Comparison of ENCODE assay signal across 22 cellular contexts in genomic region chr11:123185326-123185725, GRCh38. TPM values are rescaled to one million over a fixed set of nuclear protein-coding genes. Genes with fewer than 3 reads are reported as not detected.
DNase-seq lines count a peak whose midpoint lies in the region; ATAC-seq and TF ChIP-seq lines count a peak whose summit lies in the region.
"Had no signal": no experiment of that assay in that cellular context is flagged by ENCODE, and none has a peak within 500 bp of the region (broad histone marks: within the 10 kb centered on the region; RNA-seq: fewer than 3 reads in every experiment).

No MANE protein-coding gene starts in this region.

- H3K27me3 ChIP-seq in H9 (ENCODE audit: insufficient read depth, low read length) (no peaks in the 10 kb centered on the region), RWPE2 (ENCODE audit: insufficient read depth, poor library complexity, severe bottlenecking) (no peaks in the 10 kb centered on the region), iPS-15b (ENCODE audit: control insufficient read depth, insufficient read depth, low read length) (no peaks in the 10 kb centered on the region), subcutaneous abdominal adipose tissue (ENCODE audit: control insufficient read depth in 5 of 5, insufficient read depth in 4 of 5, low read length in 5 of 5) (peaks cover 0 to 6% (median 0%) of the 10 kb centered on the region in 5 donors)
- H3K27me3 ChIP-seq: tibial nerve had no signal

- no peak overlapping the region for H2BK20ac ChIP-seq in H9 (ENCODE audit: low read depth, low read length, poor library complexity, severe bottlenecking)

- no peak overlapping the region for H2AK5ac ChIP-seq in H9 (ENCODE audit: insufficient read length, low read length)

- peaks cover 23% of the 10 kb centered on the region for H3K4me1 ChIP-seq in H9 (ENCODE audit: insufficient read depth, low read length)
- H3K4me1 ChIP-seq in RWPE2 (ENCODE audit: insufficient read depth, poor library complexity, severe bottlenecking), result peaks cover 53% of the 10 kb centered on the region
- H3K4me1 ChIP-seq in iPS-15b (ENCODE audit: control insufficient read depth, insufficient read depth, low read length), result peaks cover 17% of the 10 kb centered on the region
- peaks cover 4 to 72% (median 52%) of the 10 kb centered on the region in 5 donors for H3K4me1 ChIP-seq in subcutaneous abdominal adipose tissue (ENCODE audit: control insufficient read depth in 5 of 5, insufficient read depth in 5 of 5, low read length in 5 of 5)

- H3K27ac Mint-ChIP-seq in H9, result peak overlapping the region in 2 of 3 experiments; percentile 69 to 71; a peak in 3 of 7 replicates
- H3K27ac Mint-ChIP-seq: stimulated activated naive CD8-positive, alpha-beta T cell treated with anti-CD3 and anti-CD28 coated beads, Interleukin-15, Interleukin-2, amounts not matched to agents 100 ng/mL and 50 ng/mL, for 24 hours had no signal

- peak overlapping the region; percentile 21 for H2BK12ac ChIP-seq in H9 (ENCODE audit: insufficient read length, low read depth, low read length)

- H4K91ac ChIP-seq in H9 (ENCODE audit: insufficient read length, low read depth, low read length), result no peak overlapping the region

- H3K4me2 ChIP-seq in H9 (ENCODE audit: insufficient read depth, insufficient read length, low read length), result peak overlapping the region; percentile 16

- peak overlapping the region in 1 of 2 experiments; percentile 19; a peak in 1 of 5 replicates for H3K4me3 Mint-ChIP-seq in H9
- H3K4me3 Mint-ChIP-seq: stimulated activated naive CD8-positive, alpha-beta T cell treated with anti-CD3 and anti-CD28 coated beads, Interleukin-15, Interleukin-2, amounts not matched to agents 100 ng/mL and 50 ng/mL, for 24 hours had no signal

- H3K4ac ChIP-seq in H9 (ENCODE audit: low read depth, low read length), result no peak overlapping the region

- peak overlapping the region; percentile 48; the same call in 1 of the 2 replicates for H3K14ac ChIP-seq in H9 (ENCODE audit: insufficient read depth, low read length)

- H3K18ac ChIP-seq in H9 (ENCODE audit: insufficient read length, low read depth, low read length), result peak overlapping the region; percentile 15

- TF ChIP-seq CTCF in H9 (conservative IDR thresholded peaks at IDR 0.05) (no peak), RWPE2 (IDR thresholded peaks at IDR 0.05; ENCODE audit: poor library complexity, severe bottlenecking) (no peak)

- no CpG with 5 or more reads among the region's 12 CpGs for WGBS in H9 (ENCODE audit: extremely low coverage, insufficient read length, low lambda C conversion rate)

- H3K36me3 ChIP-seq in RWPE2 (ENCODE audit: low read depth) (peaks cover 20% of the 10 kb centered on the region), iPS-15b (ENCODE audit: control insufficient read depth, insufficient read depth, low read length) (no peaks in the 10 kb centered on the region), subcutaneous abdominal adipose tissue (ENCODE audit: control insufficient read depth in 5 of 5, insufficient read depth in 5 of 5, low read length in 5 of 5) (no peaks in the 10 kb centered on the region)
- H3K36me3 ChIP-seq: tibial nerve had no signal

- H2BK120ac ChIP-seq in H9 (ENCODE audit: low read depth, low read length, poor library complexity, severe bottlenecking), result no peak overlapping the region

- ATAC-seq in RWPE2 (ENCODE audit: low read depth) (no peak), GM18517 (IDR thresholded peaks at IDR 0.05; ENCODE audit: unreplicated experiment) (no peak), GM18502 (IDR thresholded peaks at IDR 0.05; ENCODE audit: poor library complexity, unreplicated experiment) (no peak), HG02763 (IDR thresholded peaks at IDR 0.05; ENCODE audit: unreplicated experiment) (no peak)
- ATAC-seq: left colon had no signal

- no peak overlapping the region for H4K5ac ChIP-seq in H9 (ENCODE audit: insufficient read length, low read depth, low read length)

- H3T11ph ChIP-seq in H9 (ENCODE audit: low read length), result no peak overlapping the region

- H3K4me3 ChIP-seq in RWPE2 (ENCODE audit: severe bottlenecking), result no peak overlapping the region
- peak overlapping the region; percentile 10 for H3K4me3 ChIP-seq in iPS-15b (ENCODE audit: low read depth, low read length)
- no peak overlapping the region for H3K4me3 ChIP-seq in subcutaneous abdominal adipose tissue (ENCODE audit: low read depth in 1 of 5, low read length in 5 of 5)
- H3K4me3 ChIP-seq: skin epidermis, tibial nerve had no signal

- no peak overlapping the region for H2BK5ac ChIP-seq in H9 (ENCODE audit: insufficient read length, low read length)

- peaks cover 4 to 7% (median 5%) of the 10 kb centered on the region in 3 experiments; a peak in 6 of 7 replicates for H3K36me3 Mint-ChIP-seq in H9 (ENCODE audit: insufficient read depth in 1 of 3, low read depth in 3 of 3)

- H3K9me3 ChIP-seq in H9 (ENCODE audit: control insufficient read depth, low read depth, low read length), result no peaks in the 10 kb centered on the region
- no peaks in the 10 kb centered on the region for H3K9me3 ChIP-seq in RWPE2 (ENCODE audit: severe bottlenecking)
- no peaks in the 10 kb centered on the region for H3K9me3 ChIP-seq in iPS-15b (ENCODE audit: control insufficient read depth, insufficient read depth, low read length)
- no peaks in the 10 kb centered on the region for H3K9me3 ChIP-seq in subcutaneous abdominal adipose tissue (ENCODE audit: control insufficient read depth in 5 of 5, low read length in 5 of 5)
- H3K9me3 ChIP-seq: tibial nerve had no signal

- no peak overlapping the region for H4K8ac ChIP-seq in H9 (replicated peaks; ENCODE audit: insufficient read length, low read depth, low read length)

- H3K23ac ChIP-seq in H9 (ENCODE audit: insufficient read length, low read depth, low read length), result no peak overlapping the region

- H3K79me2 ChIP-seq in H9 (ENCODE audit: insufficient read depth, low read length), result no peaks in the 10 kb centered on the region

- no peak overlapping the region for H3K9ac ChIP-seq in H9 (ENCODE audit: extremely low read depth, insufficient read length, low read length)
- H3K9ac ChIP-seq in iPS-15b (ENCODE audit: low read depth, low read length), result no peak overlapping the region
- no peak overlapping the region for H3K9ac ChIP-seq in subcutaneous abdominal adipose tissue (ENCODE audit: low read length in 5 of 5)

- H3K79me1 ChIP-seq in H9 (ENCODE audit: insufficient read depth, low read depth, low read length, poor library complexity, severe bottlenecking), result no peaks in the 10 kb centered on the region

- H3K4me1 Mint-ChIP-seq in H9, result peaks cover 68 to 71% of the 10 kb centered on the region in 2 experiments

- no peak overlapping the region for H2AFZ ChIP-seq in H9 (ENCODE audit: low read length)

- H3K9me3 Mint-ChIP-seq in H9, result peaks cover 4% of the 10 kb centered on the region in 2 experiments; a peak in 3 of 5 replicates
- H3K9me3 Mint-ChIP-seq: stimulated activated naive CD8-positive, alpha-beta T cell treated with anti-CD3 and anti-CD28 coated beads, Interleukin-15, Interleukin-2, amounts not matched to agents 100 ng/mL and 50 ng/mL, for 24 hours had no signal

- H3K27ac ChIP-seq in H9 (ENCODE audit: insufficient read length, low read depth, low read length) (no peak overlapping the region), RWPE2 (ENCODE audit: poor library complexity, severe bottlenecking) (peak overlapping the region; percentile 67), subcutaneous abdominal adipose tissue (ENCODE audit: low read depth, low read length) (peak overlapping the region; percentile 72)
- H3K27ac ChIP-seq: HL-60, tibial nerve had no signal

- H3K23me2 ChIP-seq in H9 (ENCODE audit: insufficient read length, low read depth, low read length, poor library complexity, severe bottlenecking), result no peaks in the 10 kb centered on the region

- peaks cover 1% of the 10 kb centered on the region; the same call in 1 of the 2 replicates for H3K27me3 Mint-ChIP-seq in H9 (ENCODE audit: low read depth)

- no peak overlapping the region for H3K56ac ChIP-seq in H9 (ENCODE audit: insufficient read length, low read depth, low read length)

- no peaks in the 10 kb centered on the region for H4K20me1 ChIP-seq in H9 (ENCODE audit: control insufficient read depth, insufficient read depth, insufficient read length)

- H2BK15ac ChIP-seq in H9 (ENCODE audit: low read depth, low read length), result no peak overlapping the region

- DNase-seq in H9 (peak; percentile 57), RWPE2 (ENCODE audit: low spot score) (no peak)
- DNase-seq: activated CD8-positive, alpha-beta memory T cell treated with anti-CD3 and anti-CD28 coated beads, Interleukin-2, amount 50 U/mL, for 4 hours; activated effector memory CD4-positive, alpha-beta T cell treated with Interleukin-2 at 50 U/mL for 16 hours; erythroblast; left colon; midbrain; NCI-H1694; NCI-H226; NCI-H82; OCI-M1; stimulated activated CD4-positive, alpha-beta T cell treated with anti-CD3 and anti-CD28 coated beads, Interleukin-4, amount 100 ng/mL, for 1 hour; T-helper 1 cell had no signal

RNA-seq across cellular contexts. Expression of gene CLMP, which starts 9.7 kb away (rescaled TPM):
- 11.8 and 13.8 TPM in 2 replicates for total RNA-seq in H9 (2021)
